Comparison of ENCODE assay signal across 8 cellular contexts in the genomic region with DNA sequence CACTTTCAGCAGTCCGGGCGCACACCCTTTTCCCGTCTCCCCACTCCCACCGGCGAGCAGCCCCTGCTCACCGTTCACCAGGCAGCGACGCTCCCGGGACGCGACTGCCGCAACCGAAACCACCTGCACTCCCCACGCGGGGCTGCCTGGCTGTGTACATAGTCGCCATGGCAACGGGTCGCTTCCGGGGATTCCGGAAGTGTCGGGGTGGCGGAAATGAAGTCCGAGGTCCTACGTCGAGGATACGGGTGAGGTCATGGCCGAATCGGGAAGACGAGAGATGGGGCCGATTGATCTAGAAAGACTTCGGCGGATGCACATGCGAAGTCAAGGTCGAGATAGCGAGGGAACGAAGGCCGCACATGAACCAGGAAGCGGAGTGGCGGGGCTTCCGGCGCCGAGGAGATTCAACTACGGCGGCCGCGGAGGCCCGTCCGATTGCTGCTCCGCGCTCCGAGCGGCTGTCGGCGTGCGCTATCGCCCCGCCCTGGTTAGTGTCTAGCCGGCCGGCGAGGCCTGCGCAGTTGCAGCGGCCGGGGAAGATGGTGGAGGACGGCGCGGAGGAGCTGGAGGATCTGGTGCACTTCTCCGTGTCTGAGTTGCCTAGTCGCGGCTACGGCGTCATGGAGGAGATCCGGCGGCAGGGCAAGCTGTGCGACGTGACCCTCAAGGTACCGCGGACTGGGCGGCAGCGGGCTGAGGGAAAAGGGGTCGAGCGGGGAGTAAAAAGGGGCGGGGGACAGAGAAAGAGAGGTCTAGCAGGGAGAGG. TPM values are rescaled to one million over a fixed set of nuclear protein-coding genes. Genes with fewer than 3 reads are reported as not detected.
A peak's percentile ranks its signal among the peaks of the same experiment; 100 is the strongest.
DNase-seq lines count a peak whose midpoint lies in the region; ATAC-seq and TF ChIP-seq lines count a peak whose summit lies in the region.

A gene with protein sequence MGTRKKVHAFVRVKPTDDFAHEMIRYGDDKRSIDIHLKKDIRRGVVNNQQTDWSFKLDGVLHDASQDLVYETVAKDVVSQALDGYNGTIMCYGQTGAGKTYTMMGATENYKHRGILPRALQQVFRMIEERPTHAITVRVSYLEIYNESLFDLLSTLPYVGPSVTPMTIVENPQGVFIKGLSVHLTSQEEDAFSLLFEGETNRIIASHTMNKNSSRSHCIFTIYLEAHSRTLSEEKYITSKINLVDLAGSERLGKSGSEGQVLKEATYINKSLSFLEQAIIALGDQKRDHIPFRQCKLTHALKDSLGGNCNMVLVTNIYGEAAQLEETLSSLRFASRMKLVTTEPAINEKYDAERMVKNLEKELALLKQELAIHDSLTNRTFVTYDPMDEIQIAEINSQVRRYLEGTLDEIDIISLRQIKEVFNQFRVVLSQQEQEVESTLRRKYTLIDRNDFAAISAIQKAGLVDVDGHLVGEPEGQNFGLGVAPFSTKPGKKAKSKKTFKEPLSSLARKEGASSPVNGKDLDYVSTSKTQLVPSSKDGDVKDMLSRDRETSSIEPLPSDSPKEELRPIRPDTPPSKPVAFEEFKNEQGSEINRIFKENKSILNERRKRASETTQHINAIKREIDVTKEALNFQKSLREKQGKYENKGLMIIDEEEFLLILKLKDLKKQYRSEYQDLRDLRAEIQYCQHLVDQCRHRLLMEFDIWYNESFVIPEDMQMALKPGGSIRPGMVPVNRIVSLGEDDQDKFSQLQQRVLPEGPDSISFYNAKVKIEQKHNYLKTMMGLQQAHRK (minus strand): TSS at position 376 of the 769 bp plus-strand sequence. CDS start 5,425 bp downstream, outside the sequence.
KLHL18 (plus strand) TSS at position 521 of the 769 bp plus-strand sequence; CDS start at position 543, 22 bp downstream.

- H3K4me1 Mint-ChIP-seq in GM23338 (peaks cover 8% of the 10 kb centered on the region; the same call in 2 of the 3 replicates), nephron (peaks cover 17% of the 10 kb centered on the region)

- no peaks in the 10 kb centered on the region for H3K9me2 ChIP-seq in GM23338 (ENCODE audit: insufficient read depth)

- H3K27me3 Mint-ChIP-seq in GM23338 (ENCODE audit: insufficient read depth, low read depth, poor library complexity), result peaks cover 13% of the 10 kb centered on the region
- no peaks in the 10 kb centered on the region for H3K27me3 Mint-ChIP-seq in nephron (ENCODE audit: low read depth)

- H3K36me3 Mint-ChIP-seq in GM23338 (ENCODE audit: low read depth) (peaks cover 3% of the 10 kb centered on the region), nephron (ENCODE audit: low read depth) (peaks cover 6% of the 10 kb centered on the region)

- no peaks in the 10 kb centered on the region for H3K27me3 ChIP-seq in GM23338 (ENCODE audit: insufficient read depth)

- DNase-seq in EL (peak; percentile 96), GM23338 (ENCODE audit: low spot score) (peak; percentile 96), LHCN-M2 (ENCODE audit: low read depth) (peak; percentile 91), RWPE1 (ENCODE audit: low spot score) (peak; percentile 90), fibroblast of pulmonary artery (ENCODE audit: low read depth) (peak; percentile 96)
- peak; percentile 91 for DNase-seq in activated effector memory CD4-positive, alpha-beta T cell treated with Interleukin-2 at 50 U/mL for 16 hours
- peak; percentile 96 for DNase-seq in stimulated activated naive CD8-positive, alpha-beta T cell treated with anti-CD3 and anti-CD28 coated beads, Interleukin-15, Interleukin-2, amounts not matched to agents 100 U/mL and 50 U/mL, for 24 hours

- H3K27ac ChIP-seq in GM23338 (ENCODE audit: low read depth) (peak within 1 kb of the TSS; percentile 93), RWPE1 (peak within 1 kb of the TSS; percentile 97)

- peaks cover 51% of the 10 kb centered on the region for H3K79me2 ChIP-seq in GM23338 (replicated peaks; ENCODE audit: insufficient read depth)

- H3K4me1 ChIP-seq in GM23338 (ENCODE audit: insufficient read depth), result peaks cover 5% of the 10 kb centered on the region; the same call in 1 of the 2 replicates

- H3K4me3 ChIP-seq in GM23338, result peak within 1 kb of the TSS; percentile 98
- H3K4me3 ChIP-seq in fibroblast of pulmonary artery (replicated peaks; ENCODE audit: low read depth, low read length), result peak within 1 kb of the TSS; percentile 92

- H3K27ac Mint-ChIP-seq in GM23338 (peak within 1 kb of the TSS; percentile 99), nephron (peak within 1 kb of the TSS; percentile 97 to 98 (median 97))

- CTCF ChIA-PET in RWPE1 (lab: Yijun Ruan, JAX), result no interaction called here

- peaks cover 18% of the 10 kb centered on the region; the same call in 1 of the 2 replicates for H4K20me1 ChIP-seq in GM23338 (replicated peaks; ENCODE audit: insufficient read depth)

- H3K9me3 Mint-ChIP-seq in GM23338 (no peaks in the 10 kb centered on the region; the same call in 2 of the 3 replicates), nephron (no peaks in the 10 kb centered on the region)

- TF ChIP-seq CTCF in GM23338 (conservative IDR thresholded peaks at IDR 0.05; ENCODE audit: low read depth in 2 of 2) (no peak), RWPE1 (conservative IDR thresholded peaks at IDR 0.05; ENCODE audit: low read depth) (no peak), fibroblast of pulmonary artery (IDR thresholded peaks at IDR 0.05; ENCODE audit: low read length, missing control alignments) (no peak), nephron (IDR thresholded peaks at IDR 0.05; ENCODE audit: unreplicated experiment in 3 of 3) (no peak)

- POLR2A ChIA-PET in RWPE1 (lab: Yijun Ruan, JAX; ENCODE audit: low non-redundant PET), result no interaction called here

- ATAC-seq in GM23338, result peak; percentile 86
- ATAC-seq in stimulated activated naive CD8-positive, alpha-beta T cell treated with anti-CD3 and anti-CD28 coated beads, Interleukin-15, Interleukin-2, amounts not matched to agents 100 U/mL and 50 U/mL, for 24 hours, result peak; percentile 91

- peak within 1 kb of the TSS; percentile 100 for H3K4me2 ChIP-seq in GM23338

- peak within 1 kb of the TSS; percentile 99 for H2AFZ ChIP-seq in GM23338

- H3K4me3 Mint-ChIP-seq in GM23338, result peak within 1 kb of the TSS; percentile 99
- H3K4me3 Mint-ChIP-seq in nephron, result peak within 1 kb of the TSS; percentile 98 to 99 (median 99)

- 0 out of 2 replicates have a peak, but pooled peaks cover 10% of the 10 kb centered on the region for H3F3A ChIP-seq in GM23338 (replicated peaks; ENCODE audit: low read depth)

- H3K36me3 ChIP-seq in GM23338 (ENCODE audit: insufficient read depth), result no peaks in the 10 kb centered on the region

TF ChIP-seq in GM23338, 12 proteins besides CTCF, POLR2A, EP300 and RAD21:
- TF ChIP-seq POLR2AphosphoS5 (IDR thresholded peaks at IDR 0.05; ENCODE audit: low read depth), result peak; percentile 83
- peak; percentile 77 for TF ChIP-seq ETS1 (IDR thresholded peaks at IDR 0.05)
- TF ChIP-seq CREB1 (CRISPR knock-in tag; IDR thresholded peaks at IDR 0.05; ENCODE audit: low read depth), result peak; percentile 85
- no peak for TF ChIP-seq JUNB (IDR thresholded peaks at IDR 0.05; ENCODE audit: unreplicated experiment)
- TF ChIP-seq NANOG (IDR thresholded peaks at IDR 0.05; ENCODE audit: borderline replicate concordance), result no peak

RNA-seq across cellular contexts. Expression of the first gene that starts in this region (rescaled TPM):
- 4.1 and 14.0 TPM in 2 replicates for total RNA-seq in GM23338 (2014; rRNA removed; shearing (Covaris generic))
- polyA plus RNA-seq in GM23338 (2016; fragmentation: Nextera tagmentation; extraction: Ambion mirVana), result 10.3 and 12.6 TPM in 2 replicates
- total RNA-seq in LHCN-M2 (2014; rRNA removed), result 2.2 and 5.7 TPM in 2 replicates
- polyA plus RNA-seq in LHCN-M2 (2012), result 6.5 TPM

RNA-seq across cellular contexts. Expression of gene KLHL18, which starts in this region (rescaled TPM):
- total RNA-seq in GM23338 (2014; rRNA removed; shearing (Covaris generic)), result 16.8 and 18.1 TPM in 2 replicates
- polyA plus RNA-seq in GM23338 (2016; fragmentation: Nextera tagmentation; extraction: Ambion mirVana), result 11.3 and 13.9 TPM in 2 replicates
- total RNA-seq in LHCN-M2 (2014; rRNA removed), result 18.3 and 21.5 TPM in 2 replicates
- 34.7 TPM for polyA plus RNA-seq in LHCN-M2 (2012)

Comparison
In these comparisons a context has a peak if more than half of its experiments do, and no peak if none do; other contexts are left out.
1. Peak in every context shown above with its lines: DNase-seq, ATAC-seq, H3K4me3 ChIP-seq and H3K27ac ChIP-seq.